In the genomic region with DNA sequence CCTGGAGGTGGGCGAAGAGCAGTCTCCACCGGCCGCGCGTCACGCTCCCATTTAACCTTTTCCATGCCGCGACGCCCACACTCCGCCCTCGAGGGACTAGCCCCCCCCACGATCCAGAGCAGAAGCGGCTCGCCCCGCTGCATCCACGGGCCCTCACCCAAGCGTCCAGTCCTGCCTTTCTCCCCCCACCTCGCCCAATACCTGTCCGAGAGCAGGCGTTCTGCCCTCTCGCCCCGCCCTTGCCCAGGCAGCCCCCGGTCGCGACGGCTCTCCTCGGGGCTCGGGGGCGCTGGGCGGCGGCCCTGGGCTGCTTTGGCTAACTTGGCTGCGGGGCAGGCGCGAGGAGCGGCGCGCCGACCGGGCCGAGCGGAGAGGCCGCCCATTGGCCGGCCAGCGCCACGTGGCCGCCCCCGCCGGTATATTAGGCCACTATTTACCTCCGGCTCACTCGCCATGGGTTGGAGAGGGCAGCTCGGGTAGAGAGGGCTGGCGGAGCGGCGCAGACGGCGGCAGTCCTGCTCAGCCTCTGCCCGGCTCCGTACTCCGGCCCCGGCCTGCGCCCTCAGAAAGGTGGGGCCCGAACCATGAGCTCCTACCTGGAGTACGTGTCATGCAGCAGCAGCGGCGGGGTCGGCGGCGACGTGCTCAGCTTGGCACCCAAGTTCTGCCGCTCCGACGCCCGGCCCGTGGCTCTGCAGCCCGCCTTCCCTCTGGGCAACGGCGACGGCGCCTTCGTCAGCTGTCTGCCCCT, we compare ENCODE assay signal across 1 cellular context.
TF ChIP-seq lines count a peak whose summit lies in the region.

A gene (plus strand): TSS at position 451 of the 751 bp plus-strand sequence. CDS start 134 bp downstream, at position 585.

TF ChIP-seq in HepG2, 621 proteins besides CTCF, POLR2A, EP300 and RAD21 (continued from another document and continues in another):
- TF ChIP-seq, protein P1, sequence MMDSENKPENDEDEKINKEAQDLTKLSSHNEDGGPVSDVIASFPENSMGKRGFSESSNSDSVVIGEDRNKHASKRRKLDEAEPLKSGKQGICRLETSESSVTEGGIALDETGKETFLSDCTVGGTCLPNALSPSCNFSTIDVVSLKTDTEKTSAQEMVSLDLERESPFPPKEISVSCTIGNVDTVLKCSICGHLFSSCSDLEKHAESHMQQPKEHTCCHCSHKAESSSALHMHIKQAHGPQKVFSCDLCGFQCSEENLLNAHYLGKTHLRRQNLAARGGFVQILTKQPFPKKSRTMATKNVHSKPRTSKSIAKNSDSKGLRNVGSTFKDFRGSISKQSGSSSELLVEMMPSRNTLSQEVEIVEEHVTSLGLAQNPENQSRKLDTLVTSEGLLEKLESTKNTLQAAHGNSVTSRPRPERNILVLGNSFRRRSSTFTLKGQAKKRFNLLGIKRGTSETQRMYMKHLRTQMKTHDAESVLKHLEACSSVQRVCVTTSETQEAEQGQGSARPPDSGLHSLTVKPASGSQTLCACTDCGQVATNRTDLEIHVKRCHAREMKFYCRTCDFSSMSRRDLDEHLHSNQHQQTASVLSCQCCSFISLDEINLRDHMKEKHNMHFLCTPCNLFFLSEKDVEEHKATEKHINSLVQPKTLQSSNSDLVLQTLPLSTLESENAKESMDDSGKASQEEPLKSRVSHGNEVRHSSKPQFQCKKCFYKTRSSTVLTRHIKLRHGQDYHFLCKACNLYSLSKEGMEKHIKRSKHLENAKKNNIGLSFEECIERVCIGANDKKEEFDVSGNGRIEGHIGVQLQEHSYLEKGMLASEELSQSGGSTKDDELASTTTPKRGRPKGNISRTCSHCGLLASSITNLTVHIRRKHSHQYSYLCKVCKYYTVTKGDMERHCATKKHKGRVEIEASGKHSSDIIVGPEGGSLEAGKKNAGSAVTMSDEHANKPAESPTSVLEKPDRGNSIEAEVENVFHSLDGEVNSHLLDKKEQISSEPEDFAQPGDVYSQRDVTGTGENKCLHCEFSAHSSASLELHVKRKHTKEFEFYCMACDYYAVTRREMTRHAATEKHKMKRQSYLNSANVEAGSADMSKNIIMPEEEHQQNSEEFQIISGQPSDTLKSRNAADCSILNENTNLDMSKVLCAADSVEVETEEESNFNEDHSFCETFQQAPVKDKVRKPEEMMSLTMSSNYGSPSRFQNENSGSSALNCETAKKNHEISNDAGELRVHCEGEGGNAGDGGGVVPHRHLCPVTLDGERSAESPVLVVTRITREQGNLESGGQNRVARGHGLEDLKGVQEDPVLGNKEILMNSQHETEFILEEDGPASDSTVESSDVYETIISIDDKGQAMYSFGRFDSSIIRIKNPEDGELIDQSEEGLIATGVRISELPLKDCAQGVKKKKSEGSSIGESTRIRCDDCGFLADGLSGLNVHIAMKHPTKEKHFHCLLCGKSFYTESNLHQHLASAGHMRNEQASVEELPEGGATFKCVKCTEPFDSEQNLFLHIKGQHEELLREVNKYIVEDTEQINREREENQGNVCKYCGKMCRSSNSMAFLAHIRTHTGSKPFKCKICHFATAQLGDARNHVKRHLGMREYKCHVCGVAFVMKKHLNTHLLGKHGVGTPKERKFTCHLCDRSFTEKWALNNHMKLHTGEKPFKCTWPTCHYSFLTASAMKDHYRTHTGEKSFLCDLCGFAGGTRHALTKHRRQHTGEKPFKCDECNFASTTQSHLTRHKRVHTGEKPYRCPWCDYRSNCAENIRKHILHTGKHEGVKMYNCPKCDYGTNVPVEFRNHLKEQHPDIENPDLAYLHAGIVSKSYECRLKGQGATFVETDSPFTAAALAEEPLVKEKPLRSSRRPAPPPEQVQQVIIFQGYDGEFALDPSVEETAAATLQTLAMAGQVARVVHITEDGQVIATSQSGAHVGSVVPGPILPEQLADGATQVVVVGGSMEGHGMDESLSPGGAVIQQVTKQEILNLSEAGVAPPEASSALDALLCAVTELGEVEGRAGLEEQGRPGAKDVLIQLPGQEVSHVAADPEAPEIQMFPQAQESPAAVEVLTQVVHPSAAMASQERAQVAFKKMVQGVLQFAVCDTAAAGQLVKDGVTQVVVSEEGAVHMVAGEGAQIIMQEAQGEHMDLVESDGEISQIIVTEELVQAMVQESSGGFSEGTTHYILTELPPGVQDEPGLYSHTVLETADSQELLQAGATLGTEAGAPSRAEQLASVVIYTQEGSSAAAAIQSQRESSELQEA (CRISPR knock-in tag; IDR thresholded peaks at IDR 0.05; ENCODE audit: not compliant biosample characterization): no peak
- TF ChIP-seq RFXANK (CRISPR knock-in tag; IDR thresholded peaks at IDR 0.05): no peak
- no peak for TF ChIP-seq MIER2 (CRISPR knock-in tag; IDR thresholded peaks at IDR 0.05)
- TF ChIP-seq CCAR2 (optimal IDR thresholded peaks at IDR 0.05; ENCODE audit: low read depth, low read length): no peak
- TF ChIP-seq ZNF160 (CRISPR knock-in tag; IDR thresholded peaks at IDR 0.05): no peak
- TF ChIP-seq, protein P2, sequence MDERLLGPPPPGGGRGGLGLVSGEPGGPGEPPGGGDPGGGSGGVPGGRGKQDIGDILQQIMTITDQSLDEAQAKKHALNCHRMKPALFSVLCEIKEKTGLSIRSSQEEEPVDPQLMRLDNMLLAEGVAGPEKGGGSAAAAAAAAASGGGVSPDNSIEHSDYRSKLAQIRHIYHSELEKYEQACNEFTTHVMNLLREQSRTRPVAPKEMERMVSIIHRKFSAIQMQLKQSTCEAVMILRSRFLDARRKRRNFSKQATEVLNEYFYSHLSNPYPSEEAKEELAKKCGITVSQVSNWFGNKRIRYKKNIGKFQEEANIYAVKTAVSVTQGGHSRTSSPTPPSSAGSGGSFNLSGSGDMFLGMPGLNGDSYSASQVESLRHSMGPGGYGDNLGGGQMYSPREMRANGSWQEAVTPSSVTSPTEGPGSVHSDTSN (CRISPR knock-in tag; IDR thresholded peaks at IDR 0.05): no peak
- peak; percentile 75 for TF ChIP-seq ZZZ3 (CRISPR knock-in tag; IDR thresholded peaks at IDR 0.05; ENCODE audit: borderline replicate concordance)
- TF ChIP-seq ZNF782 (CRISPR knock-in tag; IDR thresholded peaks at IDR 0.05; ENCODE audit: borderline replicate concordance): peak; percentile 56
- TF ChIP-seq, protein P3, sequence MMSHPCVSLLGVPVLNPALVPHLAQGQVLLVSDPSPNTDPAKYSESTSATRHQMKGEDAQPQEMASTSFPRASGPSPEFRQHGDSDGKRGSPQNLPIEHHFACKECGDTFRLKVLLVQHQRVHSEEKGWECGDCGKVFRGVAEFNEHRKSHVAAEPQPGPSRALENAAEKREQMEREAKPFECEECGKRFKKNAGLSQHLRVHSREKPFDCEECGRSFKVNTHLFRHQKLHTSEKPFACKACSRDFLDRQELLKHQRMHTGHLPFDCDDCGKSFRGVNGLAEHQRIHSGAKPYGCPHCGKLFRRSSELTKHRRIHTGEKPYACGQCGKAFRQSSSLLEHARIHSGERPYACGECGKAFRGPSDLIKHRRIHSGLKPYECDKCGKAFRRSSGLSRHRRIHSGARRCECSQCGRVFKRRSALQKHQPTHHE (CRISPR knock-in tag; IDR thresholded peaks at IDR 0.05; ENCODE audit: borderline replicate concordance): peak; percentile 13; the same call in 1 of the 2 replicates
- TF ChIP-seq MYNN (CRISPR knock-in tag; IDR thresholded peaks at IDR 0.05; ENCODE audit: low read depth): no peak
- TF ChIP-seq NFRKB (IDR thresholded peaks at IDR 0.05): no peak
- TF ChIP-seq, protein P4, sequence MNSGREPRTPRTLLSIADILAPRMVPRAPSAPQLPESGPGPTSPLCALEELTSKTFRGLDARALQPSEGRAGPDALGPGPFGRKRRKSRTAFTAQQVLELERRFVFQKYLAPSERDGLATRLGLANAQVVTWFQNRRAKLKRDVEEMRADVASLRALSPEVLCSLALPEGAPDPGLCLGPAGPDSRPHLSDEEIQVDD (CRISPR knock-in tag; IDR thresholded peaks at IDR 0.05; ENCODE audit: borderline replicate concordance): peak; percentile 26; the same call in 1 of the 2 replicates
- 0 out of 2 replicates have a peak, but pooled peaks have one; percentile 16 for TF ChIP-seq ZNF790 (CRISPR knock-in tag; IDR thresholded peaks at IDR 0.05; ENCODE audit: borderline replicate concordance)
- TF ChIP-seq ZNF816 (CRISPR knock-in tag; IDR thresholded peaks at IDR 0.05; ENCODE audit: borderline replicate concordance): 0 out of 2 replicates have a peak, but pooled peaks have one; percentile 64
- TF ChIP-seq YEATS4 (CRISPR knock-in tag; IDR thresholded peaks at IDR 0.05; ENCODE audit: borderline replicate concordance): 0 out of 2 replicates have a peak, but pooled peaks have one; percentile 19
- TF ChIP-seq CHD4 (IDR thresholded peaks at IDR 0.05; ENCODE audit: borderline replicate concordance, low read length): no peak
- TF ChIP-seq HIVEP1 (CRISPR knock-in tag; IDR thresholded peaks at IDR 0.05): no peak
- no peak for TF ChIP-seq CC2D1A (CRISPR knock-in tag; IDR thresholded peaks at IDR 0.05)
- TF ChIP-seq, protein P5, sequence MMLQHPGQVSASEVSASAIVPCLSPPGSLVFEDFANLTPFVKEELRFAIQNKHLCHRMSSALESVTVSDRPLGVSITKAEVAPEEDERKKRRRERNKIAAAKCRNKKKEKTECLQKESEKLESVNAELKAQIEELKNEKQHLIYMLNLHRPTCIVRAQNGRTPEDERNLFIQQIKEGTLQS (CRISPR knock-in tag; IDR thresholded peaks at IDR 0.05): no peak
- TF ChIP-seq GABPA (IDR thresholded peaks at IDR 0.05; ENCODE audit: low read depth, low read length): no peak
- TF ChIP-seq GABPA (CRISPR knock-in tag; IDR thresholded peaks at IDR 0.05; ENCODE audit: low read depth): no peak
- no peak for TF ChIP-seq PLRG1 (conservative IDR thresholded peaks at IDR 0.05)
- TF ChIP-seq, protein P6, sequence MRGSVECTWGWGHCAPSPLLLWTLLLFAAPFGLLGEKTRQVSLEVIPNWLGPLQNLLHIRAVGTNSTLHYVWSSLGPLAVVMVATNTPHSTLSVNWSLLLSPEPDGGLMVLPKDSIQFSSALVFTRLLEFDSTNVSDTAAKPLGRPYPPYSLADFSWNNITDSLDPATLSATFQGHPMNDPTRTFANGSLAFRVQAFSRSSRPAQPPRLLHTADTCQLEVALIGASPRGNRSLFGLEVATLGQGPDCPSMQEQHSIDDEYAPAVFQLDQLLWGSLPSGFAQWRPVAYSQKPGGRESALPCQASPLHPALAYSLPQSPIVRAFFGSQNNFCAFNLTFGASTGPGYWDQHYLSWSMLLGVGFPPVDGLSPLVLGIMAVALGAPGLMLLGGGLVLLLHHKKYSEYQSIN (CRISPR knock-in tag; IDR thresholded peaks at IDR 0.05; ENCODE audit: borderline replicate concordance): no peak
- 0 out of 2 replicates have a peak, but pooled peaks have one; percentile 31 for TF ChIP-seq MEF2D (CRISPR knock-in tag; IDR thresholded peaks at IDR 0.05)
- peak; percentile 51; the same call in 1 of the 2 replicates for TF ChIP-seq ZNF616 (CRISPR knock-in tag; IDR thresholded peaks at IDR 0.05; ENCODE audit: low read depth)
- TF ChIP-seq, protein P7, sequence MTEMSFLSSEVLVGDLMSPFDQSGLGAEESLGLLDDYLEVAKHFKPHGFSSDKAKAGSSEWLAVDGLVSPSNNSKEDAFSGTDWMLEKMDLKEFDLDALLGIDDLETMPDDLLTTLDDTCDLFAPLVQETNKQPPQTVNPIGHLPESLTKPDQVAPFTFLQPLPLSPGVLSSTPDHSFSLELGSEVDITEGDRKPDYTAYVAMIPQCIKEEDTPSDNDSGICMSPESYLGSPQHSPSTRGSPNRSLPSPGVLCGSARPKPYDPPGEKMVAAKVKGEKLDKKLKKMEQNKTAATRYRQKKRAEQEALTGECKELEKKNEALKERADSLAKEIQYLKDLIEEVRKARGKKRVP (CRISPR knock-in tag; IDR thresholded peaks at IDR 0.05): no peak
- TF ChIP-seq ZNF44 (CRISPR knock-in tag; IDR thresholded peaks at IDR 0.05): no peak
- TF ChIP-seq, protein P8, sequence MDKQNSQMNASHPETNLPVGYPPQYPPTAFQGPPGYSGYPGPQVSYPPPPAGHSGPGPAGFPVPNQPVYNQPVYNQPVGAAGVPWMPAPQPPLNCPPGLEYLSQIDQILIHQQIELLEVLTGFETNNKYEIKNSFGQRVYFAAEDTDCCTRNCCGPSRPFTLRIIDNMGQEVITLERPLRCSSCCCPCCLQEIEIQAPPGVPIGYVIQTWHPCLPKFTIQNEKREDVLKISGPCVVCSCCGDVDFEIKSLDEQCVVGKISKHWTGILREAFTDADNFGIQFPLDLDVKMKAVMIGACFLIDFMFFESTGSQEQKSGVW (CRISPR knock-in tag; IDR thresholded peaks at IDR 0.05; ENCODE audit: borderline replicate concordance): no peak
- TF ChIP-seq ZMYM4 (CRISPR knock-in tag; IDR thresholded peaks at IDR 0.05): peak; percentile 96
- 0 out of 2 replicates have a peak, but pooled peaks have one; percentile 13 for TF ChIP-seq GPN1 (CRISPR knock-in tag; IDR thresholded peaks at IDR 0.05; ENCODE audit: borderline replicate concordance)
- TF ChIP-seq TSC22D2 (CRISPR knock-in tag; IDR thresholded peaks at IDR 0.05; ENCODE audit: borderline replicate concordance): peak; percentile 59; the same call in 1 of the 2 replicates
- no peak for TF ChIP-seq SIN3B (IDR thresholded peaks at IDR 0.05; ENCODE audit: low read length)
- no peak for TF ChIP-seq U2AF1 (optimal IDR thresholded peaks at IDR 0.05; ENCODE audit: low read depth, low read length)
- 0 out of 2 replicates have a peak, but pooled peaks have one; percentile 2 for TF ChIP-seq ZNF12 (CRISPR knock-in tag; IDR thresholded peaks at IDR 0.05)
- TF ChIP-seq NFKB2 (CRISPR knock-in tag; IDR thresholded peaks at IDR 0.05; ENCODE audit: borderline replicate concordance): peak; percentile 34; the same call in 1 of the 2 replicates
- peak; percentile 18; the same call in 1 of the 2 replicates for TF ChIP-seq ARNTL (CRISPR knock-in tag; IDR thresholded peaks at IDR 0.05)
- TF ChIP-seq KDM2A (CRISPR knock-in tag; IDR thresholded peaks at IDR 0.05; ENCODE audit: borderline replicate concordance, low read depth): peak; percentile 55; the same call in 1 of the 2 replicates
- TF ChIP-seq POLR2AphosphoS5 (IDR thresholded peaks at IDR 0.05; ENCODE audit: low read depth, low read length): peak; percentile 69
- TF ChIP-seq DR1 (CRISPR knock-in tag; IDR thresholded peaks at IDR 0.05): no peak
- no peak for TF ChIP-seq FOSL1 (CRISPR knock-in tag; IDR thresholded peaks at IDR 0.05; ENCODE audit: borderline replicate concordance)
- TF ChIP-seq ARHGAP35 (CRISPR knock-in tag; IDR thresholded peaks at IDR 0.05; ENCODE audit: borderline replicate concordance): no peak
- no peak for TF ChIP-seq KLF15 (CRISPR knock-in tag; IDR thresholded peaks at IDR 0.05; ENCODE audit: borderline replicate concordance)
- no peak for TF ChIP-seq SMYD3 (CRISPR knock-in tag; IDR thresholded peaks at IDR 0.05)
- TF ChIP-seq ZNF326 (CRISPR knock-in tag; IDR thresholded peaks at IDR 0.05; ENCODE audit: borderline replicate concordance): no peak
- peak; percentile 82 for TF ChIP-seq BORCS8-MEF2B (CRISPR knock-in tag; IDR thresholded peaks at IDR 0.05)
- no peak for TF ChIP-seq ASH2L (IDR thresholded peaks at IDR 0.05; ENCODE audit: insufficient read length, low read depth, low read length)
